24 cellular contexts compared by ENCODE assay signal in the genomic region with DNA sequence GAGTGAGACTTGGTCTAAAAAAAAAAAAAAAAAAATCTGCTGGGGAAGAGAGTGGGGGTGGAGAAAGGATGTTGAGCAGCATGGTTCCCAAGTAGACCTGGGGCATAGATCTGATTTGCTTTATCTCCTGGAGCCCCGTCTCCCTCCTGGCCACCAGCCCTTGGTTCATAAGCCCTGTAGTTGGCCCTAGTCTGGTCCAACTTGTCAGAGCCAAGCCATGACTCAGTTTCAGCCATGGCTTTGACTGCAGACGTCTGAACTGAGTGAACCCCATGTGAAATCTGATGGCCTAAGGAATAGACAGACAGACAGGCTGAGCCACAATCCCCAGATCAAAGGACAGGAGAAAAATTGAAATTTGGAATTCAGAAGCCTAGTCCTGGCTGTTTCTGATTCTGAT. TPM values are rescaled to one million over a fixed set of nuclear protein-coding genes. Genes with fewer than 3 reads are reported as not detected.
"Had no signal": no experiment of that assay in that cellular context is flagged by ENCODE, and none has a peak within 500 bp of the region (broad histone marks: within the 10 kb centered on the region; RNA-seq: fewer than 3 reads in every experiment).

No MANE protein-coding gene starts in this region.

- DNase-seq: activated CD4-positive, alpha-beta T cell treated with anti-CD3 and anti-CD28 coated beads for 48 hours; activated CD4-positive, alpha-beta T cell treated with anti-CD3 and anti-CD28 coated beads, Interleukin-2, amount 50 U/mL, for 4 hours; activated CD4-positive, CD25-positive, alpha-beta regulatory T cell treated with anti-CD3 and anti-CD28 coated beads, Interleukin-2, amount 50 U/mL, for 72 hours; activated CD8-positive, alpha-beta memory T cell treated with anti-CD3 and anti-CD28 coated beads, Interleukin-2, amount 50 U/mL, for 48 hours; activated CD8-positive, alpha-beta T cell treated with anti-CD3 and anti-CD28 coated beads, Interleukin-2, amount 10 ng/mL, durations not matched to agents 7 days and 5 days; activated naive CD8-positive, alpha-beta T cell treated with anti-CD3 and anti-CD28 coated beads, Interleukin-2, amount 50 U/mL, for 24 hours; activated T-cell treated with anti-CD3 and anti-CD28 coated beads, Interleukin-2, amount 50 U/mL, for 1 hour; amniotic stem cell; IMR-90; Kasumi-1; KBM-7; NCI-H1048; NCI-H2029 treated with DMSO at 0.1 percent for 48 hours; NCI-H510A treated with DMSO at 0.1 percent for 48 hours; NCI-H69; NK-92 treated with Interleukin-12 subunit alpha and Interleukin-12 subunit beta, amount 100 ng/mL, for 24 hours; OCI-M1; RPMI8226; SHP77; T-helper 9 cell had no signal

- H3K27ac ChIP-seq: SJSA1 had no signal

- ATAC-seq: activated CD8-positive, alpha-beta T cell treated with anti-CD3 and anti-CD28 coated beads, Interleukin-2, amount 10 ng/mL, durations not matched to agents 7 days and 5 days; activated naive CD8-positive, alpha-beta T cell treated with anti-CD3 and anti-CD28 coated beads, Interleukin-2, amount 50 U/mL, for 24 hours; Panc1; SK-N-SH treated with all-trans-retinoic acid at 6 μM for 48 hours had no signal

- H3K4me1 ChIP-seq: SJSA1 had no signal

- H3K4me3 ChIP-seq: SJSA1 had no signal

- H3K36me3 ChIP-seq: SJSA1 had no signal

- H3K9me3 ChIP-seq: SJSA1 had no signal

- H3K27me3 ChIP-seq: SJSA1 had no signal

RNA-seq across cellular contexts. Expression of gene CILP, which starts 2.0 kb away (rescaled TPM):
- total RNA-seq: SJSA1, WTC11 had no signal
